Comparison of ENCODE assay signal across 21 cellular contexts in genomic region chr21:32574946-32575925, GRCh38. TPM values are rescaled to one million over a fixed set of nuclear protein-coding genes. Genes with fewer than 3 reads are reported as not detected.
"Had no signal": no experiment of that assay in that cellular context is flagged by ENCODE, and none has a peak within 500 bp of the region (broad histone marks: within the 10 kb centered on the region; RNA-seq: fewer than 3 reads in every experiment).

No MANE protein-coding gene starts in this region.

- H3K4me1 Mint-ChIP-seq: central memory CD8-positive, alpha-beta T cell had no signal

- H3K4me3 Mint-ChIP-seq: activated CD8-positive, alpha-beta T cell treated with anti-CD3 and anti-CD28 coated beads, Interleukin-2, amount 10 ng/mL, durations not matched to agents 7 days and 5 days; brain; central memory CD8-positive, alpha-beta T cell had no signal

- DNase-seq: activated CD4-positive, alpha-beta T cell treated with anti-CD3 and anti-CD28 coated beads for 48 hours; activated CD4-positive, alpha-beta T cell treated with anti-CD3 and anti-CD28 coated beads, Interleukin-2, amount 50 U/mL, for 4 hours; activated CD4-positive, CD25-positive, alpha-beta regulatory T cell treated with anti-CD3 and anti-CD28 coated beads, Interleukin-2, amount 50 U/mL, for 72 hours; activated CD8-positive, alpha-beta memory T cell treated with anti-CD3 and anti-CD28 coated beads, Interleukin-2, amount 50 U/mL, for 48 hours; activated CD8-positive, alpha-beta T cell treated with anti-CD3 and anti-CD28 coated beads, Interleukin-2, amount 10 ng/mL, durations not matched to agents 7 days and 5 days; activated naive CD4-positive, alpha-beta T cell treated with anti-CD3 and anti-CD28 coated beads, Interleukin-2, amount 50 U/mL, for 16 hours; activated T-cell treated with anti-CD3 and anti-CD28 coated beads, Interleukin-2, amount 50 U/mL, for 1 hour; amniotic stem cell; KG1; NCI-H1092; NCI-H1417; NCI-H1930; NCI-H446; NCI-H524 treated with DMSO at 0.1 percent for 48 hours; NCI-H774; RPMI8226; T-helper 1 cell had no signal

- H3K9me3 Mint-ChIP-seq: brain; central memory CD8-positive, alpha-beta T cell had no signal

- ATAC-seq: activated CD8-positive, alpha-beta T cell treated with anti-CD3 and anti-CD28 coated beads, Interleukin-2, amount 10 ng/mL, durations not matched to agents 7 days and 5 days; Right ventricle myocardium inferior had no signal

- H3K27ac Mint-ChIP-seq: activated CD8-positive, alpha-beta T cell treated with anti-CD3 and anti-CD28 coated beads, Interleukin-2, amount 10 ng/mL, durations not matched to agents 7 days and 5 days had no signal

RNA-seq across cellular contexts. Expression of gene TCP10L, which starts 10.1 kb away (rescaled TPM):
- total RNA-seq: LHCN-M2 had no signal
